ENCODE assay signal across 8 cellular contexts in genomic region chr7:12729112-12729511, GRCh38. TPM values are rescaled to one million over a fixed set of nuclear protein-coding genes. Genes with fewer than 3 reads are reported as not detected.
DNase-seq lines count a peak whose midpoint lies in the region; ATAC-seq, FAIRE-seq and TF ChIP-seq lines count a peak whose summit lies in the region.

No MANE protein-coding gene starts in this region.

- H3K9me3 ChIP-seq in body of pancreas (no peaks in the 10 kb centered on the region), HepG2 (ENCODE audit: low read length) (no peaks in the 10 kb centered on the region)

- 17 to 20% methylated on average over 7 of the region's 7 CpGs for WGBS in body of pancreas, 2 donors
- WGBS in HepG2 (ENCODE audit: low lambda C conversion rate) = 21% methylated on average over 7 of the region's 7 CpGs

- intact Hi-C loops in body of pancreas (cut with DNase I) = no loop called here
- intact Hi-C loops in HepG2 (cut with micrococcal nuclease; ENCODE audit: unreplicated experiment) = no loop called here
- intact Hi-C loops in activated T-helper 1 cell treated with anti-CD3 and anti-CD28 coated beads, Interleukin-12 subunit alpha, Interleukin-12 subunit beta, Interleukin-2, Interleukin-4 antibody, amounts not matched to agents 30 ng/mL and 10 ng/mL and 1 ng/mL, durations not matched to agents 14 hours and 24 hours and 36 hours (cut with micrococcal nuclease) = no loop called here

- no peak for TF ChIP-seq CTCF in body of pancreas (IDR thresholded peaks at IDR 0.05)
- TF ChIP-seq CTCF in HepG2 (CRISPR knock-in tag; IDR thresholded peaks at IDR 0.05) = no peak

- TF ChIP-seq EP300 in HepG2 (IDR thresholded peaks at IDR 0.05; ENCODE audit: low read depth in 2 of 2, low read length in 2 of 2) = no peak
- no peak for TF ChIP-seq EP300 in HepG2 (CRISPR knock-in tag; IDR thresholded peaks at IDR 0.05; ENCODE audit: borderline replicate concordance)

- no peak overlapping the region for H3K4me3 Mint-ChIP-seq in activated CD8-positive, alpha-beta T cell treated with anti-CD3 and anti-CD28 coated beads, Interleukin-2, amount 10 ng/mL, durations not matched to agents 7 days and 5 days
- H3K4me3 Mint-ChIP-seq in activated T-helper 1 cell treated with anti-CD3 and anti-CD28 coated beads, Interleukin-12 subunit alpha, Interleukin-12 subunit beta, Interleukin-2, Interleukin-4 antibody, amounts not matched to agents 30 ng/mL and 10 ng/mL and 1 ng/mL, durations not matched to agents 14 hours and 24 hours and 36 hours = no peak overlapping the region

- TF ChIP-seq POLR2A in body of pancreas (IDR thresholded peaks at IDR 0.05) (no peak), HepG2 (IDR thresholded peaks at IDR 0.05; ENCODE audit: insufficient read depth in 1 of 2, low read depth in 2 of 2, low read length in 2 of 2) (no peak), GM12891 (IDR thresholded peaks at IDR 0.05; ENCODE audit: low read depth, low read length) (no peak)

- no peak overlapping the region for H3K27ac Mint-ChIP-seq in activated CD8-positive, alpha-beta T cell treated with anti-CD3 and anti-CD28 coated beads, Interleukin-2, amount 10 ng/mL, durations not matched to agents 7 days and 5 days
- no peak overlapping the region for H3K27ac Mint-ChIP-seq in activated T-helper 1 cell treated with anti-CD3 and anti-CD28 coated beads, Interleukin-12 subunit alpha, Interleukin-12 subunit beta, Interleukin-2, Interleukin-4 antibody, amounts not matched to agents 30 ng/mL and 10 ng/mL and 1 ng/mL, durations not matched to agents 14 hours and 24 hours and 36 hours

- in situ Hi-C loops in HepG2 (cut with HindIII; ENCODE audit: extremely low pct_ligation_motif_present, low pct_unique_long_range_greater_than_20kb) = no loop called here

- no peak for TF ChIP-seq RAD21 in HepG2 (CRISPR knock-in tag; IDR thresholded peaks at IDR 0.05)

- no peaks in the 10 kb centered on the region for H3K36me3 ChIP-seq in body of pancreas (replicated peaks in 1 of 2; ENCODE audit: insufficient read depth in 1 of 2, low read depth in 2 of 2)
- H3K36me3 ChIP-seq in HepG2 (replicated peaks in 1 of 2; ENCODE audit: control insufficient read depth in 1 of 2, insufficient read depth in 2 of 2, low read length in 2 of 2) = no peaks in the 10 kb centered on the region

- H3K36me3 Mint-ChIP-seq in activated CD8-positive, alpha-beta T cell treated with anti-CD3 and anti-CD28 coated beads, Interleukin-2, amount 10 ng/mL, durations not matched to agents 7 days and 5 days (ENCODE audit: low read depth) = peaks cover 2% of the 10 kb centered on the region
- no peaks in the 10 kb centered on the region for H3K36me3 Mint-ChIP-seq in activated T-helper 1 cell treated with anti-CD3 and anti-CD28 coated beads, Interleukin-12 subunit alpha, Interleukin-12 subunit beta, Interleukin-2, Interleukin-4 antibody, amounts not matched to agents 30 ng/mL and 10 ng/mL and 1 ng/mL, durations not matched to agents 14 hours and 24 hours and 36 hours (ENCODE audit: low read depth)

- H3K27ac ChIP-seq in body of pancreas (no peak overlapping the region), HepG2 (ENCODE audit: extremely low read length, insufficient read depth, low read length) (no peak overlapping the region)

- H3K4me2 ChIP-seq in HepG2 (ENCODE audit: low read depth, low read length) = no peak overlapping the region

- POLR2A ChIA-PET in HepG2 (lab: Yijun Ruan, JAX) = no interaction called here
- POLR2A ChIA-PET in activated CD8-positive, alpha-beta T cell treated with anti-CD3 and anti-CD28 coated beads, Interleukin-2, amount 10 ng/mL, durations not matched to agents 7 days and 5 days (lab: Charles Lee) = no interaction called here

- H3K27me3 Mint-ChIP-seq in activated CD8-positive, alpha-beta T cell treated with anti-CD3 and anti-CD28 coated beads, Interleukin-2, amount 10 ng/mL, durations not matched to agents 7 days and 5 days (ENCODE audit: low read depth) = no peaks in the 10 kb centered on the region
- H3K27me3 Mint-ChIP-seq in activated T-helper 1 cell treated with anti-CD3 and anti-CD28 coated beads, Interleukin-12 subunit alpha, Interleukin-12 subunit beta, Interleukin-2, Interleukin-4 antibody, amounts not matched to agents 30 ng/mL and 10 ng/mL and 1 ng/mL, durations not matched to agents 14 hours and 24 hours and 36 hours (ENCODE audit: insufficient read depth) = peaks cover 3% of the 10 kb centered on the region

- peaks cover 24% of the 10 kb centered on the region for H3K4me1 Mint-ChIP-seq in activated CD8-positive, alpha-beta T cell treated with anti-CD3 and anti-CD28 coated beads, Interleukin-2, amount 10 ng/mL, durations not matched to agents 7 days and 5 days (ENCODE audit: low read depth)
- H3K4me1 Mint-ChIP-seq in activated T-helper 1 cell treated with anti-CD3 and anti-CD28 coated beads, Interleukin-12 subunit alpha, Interleukin-12 subunit beta, Interleukin-2, Interleukin-4 antibody, amounts not matched to agents 30 ng/mL and 10 ng/mL and 1 ng/mL, durations not matched to agents 14 hours and 24 hours and 36 hours (ENCODE audit: low read depth) = peaks cover 16% of the 10 kb centered on the region

- CTCF ChIA-PET in HepG2 (lab: Yijun Ruan, JAX; ENCODE audit: low intra/inter-chr PET ratio, low total read pairs) = no interaction called here
- CTCF ChIA-PET in activated CD8-positive, alpha-beta T cell treated with anti-CD3 and anti-CD28 coated beads, Interleukin-2, amount 10 ng/mL, durations not matched to agents 7 days and 5 days (lab: Charles Lee) = interaction anchor here (0.8 to 7.1 kb wide), 3 partner anchors 9 to 43 kb away, joined by 3 to 50 read pairs (median 9); partner anchors contain the start of gene ARL4A

- ATAC-seq in body of pancreas = no peak
- ATAC-seq in HepG2 = peak; percentile 37; the same call in 1 of the 3 replicates
- no peak for ATAC-seq in activated CD8-positive, alpha-beta T cell treated with anti-CD3 and anti-CD28 coated beads, Interleukin-2, amount 10 ng/mL, durations not matched to agents 7 days and 5 days

- H4K20me1 ChIP-seq in HepG2 (ENCODE audit: insufficient read depth, low read length) = no peaks in the 10 kb centered on the region

- no peak overlapping the region for H3K9ac ChIP-seq in HepG2 (ENCODE audit: insufficient read depth, low read depth, low read length)

- H3K4me3 ChIP-seq in body of pancreas (no peak overlapping the region), HepG2 (replicated peaks in 1 of 3; ENCODE audit: insufficient read depth in 1 of 3, low read depth in 2 of 3, low read length in 3 of 3) (no peak overlapping the region)

- H3K9me3 Mint-ChIP-seq in activated CD8-positive, alpha-beta T cell treated with anti-CD3 and anti-CD28 coated beads, Interleukin-2, amount 10 ng/mL, durations not matched to agents 7 days and 5 days (ENCODE audit: insufficient read depth) = no peaks in the 10 kb centered on the region
- no peaks in the 10 kb centered on the region for H3K9me3 Mint-ChIP-seq in activated T-helper 1 cell treated with anti-CD3 and anti-CD28 coated beads, Interleukin-12 subunit alpha, Interleukin-12 subunit beta, Interleukin-2, Interleukin-4 antibody, amounts not matched to agents 30 ng/mL and 10 ng/mL and 1 ng/mL, durations not matched to agents 14 hours and 24 hours and 36 hours

- peak; percentile 91 for DNase-seq in DMS153 (lab: John Stamatoyannopoulos, UW)
- peak; percentile 94 to 99 for DNase-seq in NCI-H2081 (lab: John Stamatoyannopoulos, UW)
- DNase-seq in body of pancreas = peak; percentile 54 to 77 (median 72)
- peak; percentile 18 for DNase-seq in HepG2 (ENCODE audit: low spot score)
- DNase-seq in activated CD8-positive, alpha-beta T cell treated with anti-CD3 and anti-CD28 coated beads, Interleukin-2, amount 10 ng/mL, durations not matched to agents 7 days and 5 days = no peak
- DNase-seq in activated T-helper 1 cell treated with anti-CD3 and anti-CD28 coated beads, Interleukin-12 subunit alpha, Interleukin-12 subunit beta, Interleukin-2, Interleukin-4 antibody, amounts not matched to agents 30 ng/mL and 10 ng/mL and 1 ng/mL, durations not matched to agents 14 hours and 24 hours and 36 hours (ENCODE audit: low spot score) = no peak
- DNase-seq in GM12891 (ENCODE audit: insufficient read length, low spot score) = no peak
- DNase-seq in foreskin melanocyte = no peak

- H2AFZ ChIP-seq in HepG2 (ENCODE audit: low read length) = no peak overlapping the region

- H3K4me1 ChIP-seq in body of pancreas (peaks cover 3% of the 10 kb centered on the region), HepG2 (ENCODE audit: insufficient read depth, low read length) (0 out of 2 replicates have a peak, but pooled peaks cover 5% of the 10 kb centered on the region)

- no peaks in the 10 kb centered on the region for H3K27me3 ChIP-seq in body of pancreas
- H3K27me3 ChIP-seq in HepG2 (ENCODE audit: control insufficient read depth in 1 of 2, insufficient read depth in 2 of 2, low read length in 2 of 2) = no peaks in the 10 kb centered on the region

- no TSS peak for BruUV-seq in HepG2 (replicated peaks; lab: Mats Ljungman, UMichigan)

- H3K79me2 ChIP-seq in HepG2 (ENCODE audit: insufficient read depth, low read length) = no peaks in the 10 kb centered on the region

- FAIRE-seq in HepG2 (lab: Jason Lieb, UNC) (no peak), GM12891 (lab: Jason Lieb, UNC) (no peak)

RNA-seq across cellular contexts. Expression of gene ARL4A, which starts 41.7 kb away (rescaled TPM):
- total RNA-seq in body of pancreas (10 to 100 TPM in 1 of 2 donors, 1 to 10 TPM in 1; 4.0 to 13.0 TPM), HepG2 (2016; rRNA removed; fragmentation: Illumina TruSeq; extraction: Trizol) (25.6 and 29.3 TPM in 2 replicates)
- total RNA-seq in HepG2 (2016; cell fraction: cytosol; rRNA removed; fragmentation: Illumina TruSeq; extraction: Trizol; ENCODE audit: low read depth) = 17.3 and 19.0 TPM in 2 replicates
- 26.6 and 32.4 TPM in 2 replicates for total RNA-seq in HepG2 (2016; cell fraction: insoluble cytoplasmic fraction; rRNA removed; fragmentation: Illumina TruSeq; extraction: Trizol)
- total RNA-seq in HepG2 (2016; cell fraction: membrane; rRNA removed; fragmentation: Illumina TruSeq; extraction: Trizol) = 26.0 and 30.7 TPM in 2 replicates
- total RNA-seq in HepG2 (2016; cell fraction: nucleus; rRNA removed; fragmentation: Illumina TruSeq; extraction: Trizol) = 21.7 and 22.6 TPM in 2 replicates
- 6.1 and 10.8 TPM in 2 replicates for polyA plus RNA-seq in HepG2 (2011; rRNA removed)
- 6.0 and 7.0 TPM in 2 replicates for polyA plus RNA-seq in HepG2 (2011; cell fraction: cytosol; rRNA removed)
- polyA plus RNA-seq in HepG2 (2011; cell fraction: nucleus; rRNA removed) = 5.0 and 6.5 TPM in 2 replicates
- polyA plus RNA-seq in HepG2 (2012) = 12.3 and 18.1 TPM in 2 replicates
- 14.8 and 18.0 TPM in 2 replicates for polyA plus RNA-seq in HepG2 (2016; cell fraction: cytosol; fragmentation: Illumina TruSeq; extraction: Trizol; ENCODE audit: low read depth)
- 22.2 and 26.1 TPM in 2 replicates for polyA plus RNA-seq in HepG2 (2016; cell fraction: insoluble cytoplasmic fraction; fragmentation: Illumina TruSeq; extraction: Trizol; ENCODE audit: low read depth)
- polyA plus RNA-seq in HepG2 (2016; cell fraction: membrane; fragmentation: Illumina TruSeq; extraction: Trizol; ENCODE audit: low read depth) = 19.9 and 20.0 TPM in 2 replicates
- 17.8 and 20.7 TPM in 2 replicates for polyA plus RNA-seq in HepG2 (2016; cell fraction: nucleus; fragmentation: Illumina TruSeq; extraction: Trizol; ENCODE audit: insufficient read depth, low read depth)
- polyA minus RNA-seq in HepG2 (2011; rRNA and poly(A)+ RNA removed; ENCODE audit: low replicate concordance) = 6.7 and 12.2 TPM in 2 replicates
- 5.7 and 6.4 TPM in 2 replicates for polyA minus RNA-seq in HepG2 (2011; cell fraction: cytosol; rRNA and poly(A)+ RNA removed)
- 30.6 and 38.9 TPM in 2 replicates for polyA minus RNA-seq in HepG2 (2011; cell fraction: nucleus; rRNA and poly(A)+ RNA removed)
- 10 to 100 TPM; 15.8 to 16.2 TPM for total RNA-seq in activated CD8-positive, alpha-beta T cell treated with anti-CD3 and anti-CD28 coated beads, Interleukin-2, amount 10 ng/mL, durations not matched to agents 7 days and 5 days
- 9.5 and 10.2 TPM in 2 replicates for total RNA-seq in activated T-helper 1 cell treated with anti-CD3 and anti-CD28 coated beads, Interleukin-12 subunit alpha, Interleukin-12 subunit beta, Interleukin-2, Interleukin-4 antibody, amounts not matched to agents 30 ng/mL and 10 ng/mL and 1 ng/mL, durations not matched to agents 14 hours and 24 hours and 36 hours
- 0.69 TPM for polyA plus RNA-seq in GM12891 (2012; ENCODE audit: low read depth, missing spikeins)

Comparison
In these comparisons a context has a peak if more than half of its experiments do, and no peak if none do; other contexts are left out.
1. DNase-seq: peak in DMS153 (single experiment), NCI-H2081 (2 of 2), body of pancreas (4 of 4) and HepG2 (single experiment); none in activated CD8-positive, alpha-beta T cell treated with anti-CD3 and anti-CD28 coated beads, Interleukin-2, amount 10 ng/mL, durations not matched to agents 7 days and 5 days (single experiment), activated T-helper 1 cell treated with anti-CD3 and anti-CD28 coated beads, Interleukin-12 subunit alpha, Interleukin-12 subunit beta, Interleukin-2, Interleukin-4 antibody, amounts not matched to agents 30 ng/mL and 10 ng/mL and 1 ng/mL, durations not matched to agents 14 hours and 24 hours and 36 hours (single experiment), GM12891 (single experiment) and foreskin melanocyte (single experiment).